8 cellular contexts compared by ENCODE assay signal in the genomic region with DNA sequence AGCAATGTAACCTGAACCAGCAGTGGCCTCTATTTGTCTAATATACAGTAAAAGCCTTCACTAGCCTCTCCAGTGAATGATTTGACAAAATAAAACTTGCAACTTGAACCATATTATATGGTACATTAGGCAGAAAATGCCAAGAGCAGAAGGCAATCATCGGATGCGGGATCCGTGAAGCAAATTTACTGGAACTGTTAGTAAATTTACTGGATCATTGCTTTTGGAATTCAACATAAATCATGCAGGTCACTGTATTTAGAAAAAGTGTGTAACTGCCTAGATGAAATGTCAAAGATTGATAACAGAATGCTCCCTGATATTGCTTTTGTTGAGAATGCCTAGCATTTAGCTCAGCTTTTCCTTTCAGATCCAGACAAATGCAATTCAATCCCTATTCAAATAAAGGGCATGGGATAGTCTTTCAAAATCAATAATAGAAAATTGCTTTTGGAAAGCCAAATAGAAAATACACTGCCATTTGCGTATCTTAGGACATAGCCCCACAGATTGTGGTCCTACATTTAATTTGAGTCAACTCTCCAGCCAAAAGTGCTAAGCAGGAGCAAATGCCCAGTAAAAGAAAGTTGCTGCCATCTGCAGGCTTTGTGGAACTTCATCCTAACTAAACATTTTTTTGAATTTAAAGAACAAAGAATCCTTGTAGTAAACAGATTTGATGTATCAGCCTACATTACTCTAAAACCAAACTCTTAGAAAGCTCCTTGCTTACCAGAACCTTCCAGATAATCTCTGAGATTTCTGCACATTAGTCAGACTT.
A peak's percentile ranks its signal among the peaks of the same experiment; 100 is the strongest.
DNase-seq lines count a peak whose midpoint lies in the region; ATAC-seq and TF ChIP-seq lines count a peak whose summit lies in the region.

No MANE protein-coding gene starts in this region.

- no peak for TF ChIP-seq EP300 in neural cell (conservative IDR thresholded peaks at IDR 0.05; ENCODE audit: poor library complexity, severe bottlenecking)

- H3K4me1 Mint-ChIP-seq in CD4-positive, alpha-beta memory T cell, result no peaks in the 10 kb centered on the region

- POLR2A ChIA-PET in CD4-positive, alpha-beta memory T cell (lab: Charles Lee; ENCODE audit: partially characterized antibody), result no interaction called here

- intact Hi-C loops in CD4-positive, alpha-beta memory T cell (cut with micrococcal nuclease), result no loop called here
- intact Hi-C loops in posterior vena cava (cut with DNase I), result no loop called here

- H3K27ac ChIP-seq in neural cell (ENCODE audit: low read length), result no peak overlapping the region
- H3K27ac ChIP-seq in CD4-positive, alpha-beta memory T cell (ENCODE audit: low read depth, low read length), result no peak overlapping the region

- H3K9me3 ChIP-seq in neural cell (ENCODE audit: low read length), result no peaks in the 10 kb centered on the region
- H3K9me3 ChIP-seq in CD4-positive, alpha-beta memory T cell (ENCODE audit: control insufficient read depth in 1 of 2, low read length in 2 of 2), result no peaks in the 10 kb centered on the region

- H3K9me3 Mint-ChIP-seq in CD4-positive, alpha-beta memory T cell, result no peaks in the 10 kb centered on the region

- no peak overlapping the region for H3K4me3 Mint-ChIP-seq in CD4-positive, alpha-beta memory T cell

- no peaks in the 10 kb centered on the region for H3K9me2 ChIP-seq in neural cell (ENCODE audit: insufficient read depth, low read length)

- no peaks in the 10 kb centered on the region for H3K79me2 ChIP-seq in neural cell (replicated peaks; ENCODE audit: insufficient read depth, low read length)

- no peak overlapping the region for H3K4me3 ChIP-seq in neural cell (ENCODE audit: low read length)
- H3K4me3 ChIP-seq in CD4-positive, alpha-beta memory T cell (ENCODE audit: low read length in 2 of 2), result no peak overlapping the region

- peak; percentile 2 for DNase-seq in EL
- DNase-seq in NCI-H146 (lab: John Stamatoyannopoulos, UW), result peak; percentile 90
- DNase-seq in cerebellar cortex (ENCODE audit: low spot score), result peak; percentile 77
- DNase-seq in CD4-positive, alpha-beta memory T cell, result no peak
- DNase-seq in posterior vena cava (ENCODE audit: low spot score), result no peak

- H3K4me2 ChIP-seq in neural cell (ENCODE audit: low read length), result no peak overlapping the region

- H3K9ac ChIP-seq in neural cell (ENCODE audit: low read length), result no peak overlapping the region

- H3K36me3 ChIP-seq in neural cell (ENCODE audit: insufficient read depth, low read length), result no peaks in the 10 kb centered on the region
- H3K36me3 ChIP-seq in CD4-positive, alpha-beta memory T cell (ENCODE audit: insufficient read depth, low read length), result no peaks in the 10 kb centered on the region

- H3K27me3 Mint-ChIP-seq in CD4-positive, alpha-beta memory T cell, result peaks cover 0 to 4% of the 10 kb centered on the region in 2 donors

- no peaks in the 10 kb centered on the region for H4K20me1 ChIP-seq in neural cell (ENCODE audit: insufficient read depth)

- no peak overlapping the region for H3K27ac Mint-ChIP-seq in CD4-positive, alpha-beta memory T cell

- no peak for ATAC-seq in GM18519 (IDR thresholded peaks at IDR 0.05; ENCODE audit: low FRiP score, unreplicated experiment)
- ATAC-seq in HG02840 (IDR thresholded peaks at IDR 0.05; ENCODE audit: low FRiP score, unreplicated experiment), result no peak

- peak; percentile 70 for TF ChIP-seq RAD21 in neural cell (conservative IDR thresholded peaks at IDR 0.05)

- H3K27me3 ChIP-seq in neural cell (ENCODE audit: insufficient read depth, low read depth, low read length), result no peaks in the 10 kb centered on the region
- H3K27me3 ChIP-seq in CD4-positive, alpha-beta memory T cell (ENCODE audit: insufficient read depth, low read length), result no peaks in the 10 kb centered on the region

- no peaks in the 10 kb centered on the region for H3F3A ChIP-seq in neural cell (ENCODE audit: insufficient read depth, low read length, poor library complexity, severe bottlenecking)

- TF ChIP-seq CTCF in neural cell (IDR thresholded peaks at IDR 0.05; ENCODE audit: poor library complexity, severe bottlenecking), result peak; percentile 67

- H3K36me3 Mint-ChIP-seq in CD4-positive, alpha-beta memory T cell, result no peaks in the 10 kb centered on the region

- CTCF ChIA-PET in CD4-positive, alpha-beta memory T cell (lab: Charles Lee; ENCODE audit: partially characterized antibody), result no interaction called here

- no peak overlapping the region for H2AFZ ChIP-seq in neural cell (ENCODE audit: low read depth, low read length)

- no peaks in the 10 kb centered on the region for H3K4me1 ChIP-seq in CD4-positive, alpha-beta memory T cell (ENCODE audit: insufficient read depth, low read length)

TF ChIP-seq in neural cell, 6 proteins besides CTCF, POLR2A, EP300 and RAD21:
- TF ChIP-seq SMC3 (conservative IDR thresholded peaks at IDR 0.05; ENCODE audit: poor library complexity) (peak; percentile 73), REST (IDR thresholded peaks at IDR 0.05; ENCODE audit: borderline replicate concordance) (no peak)
TF ChIP-seq in neural cell: peak in this region for 1.

Comparison
In these comparisons a context has a peak if more than half of its experiments do, and no peak if none do; other contexts are left out.
1. DNase-seq: peak in EL (single experiment), NCI-H146 (single experiment) and cerebellar cortex (single experiment); none in CD4-positive, alpha-beta memory T cell (0 of 5) and posterior vena cava (single experiment).